Comparison of ENCODE assay signal across 9 cellular contexts in the genomic region with DNA sequence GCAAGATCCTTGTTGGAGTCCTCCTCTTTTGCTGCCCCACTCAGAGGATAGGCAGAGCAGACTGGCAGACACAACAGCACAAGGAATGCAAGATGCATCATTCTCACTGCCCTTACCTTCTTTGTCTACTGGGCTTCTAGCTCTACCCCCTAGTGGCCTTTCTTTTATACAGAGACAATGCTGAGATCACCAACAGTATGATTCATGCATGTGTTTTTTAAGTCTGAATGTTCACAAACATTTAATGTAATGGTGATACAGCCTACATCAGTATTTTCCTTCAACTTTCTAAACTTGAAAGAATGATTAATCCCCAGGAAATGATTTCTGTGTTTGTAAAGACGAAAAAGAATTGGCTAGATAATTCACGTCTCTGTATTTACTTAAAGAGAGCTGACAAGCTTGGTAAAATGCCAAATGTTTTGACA. TPM values are rescaled to one million over a fixed set of nuclear protein-coding genes. Genes with fewer than 3 reads are reported as not detected.
DNase-seq lines count a peak whose midpoint lies in the region; ATAC-seq and TF ChIP-seq lines count a peak whose summit lies in the region.
"Had no signal": no experiment of that assay in that cellular context is flagged by ENCODE, and none has a peak within 500 bp of the region (broad histone marks: within the 10 kb centered on the region; RNA-seq: fewer than 3 reads in every experiment).

A gene (minus strand): TSS at position 138 of the 428 bp plus-strand sequence. CDS start 37 bp downstream, at position 101.

- H3K79me2 ChIP-seq in OCI-LY7 (ENCODE audit: insufficient read depth, low read depth, low read length), result no peaks in the 10 kb centered on the region

- H3K27me3 ChIP-seq in A673 (replicated peaks; ENCODE audit: insufficient read depth, low read depth, low read length, poor library complexity) (no peaks in the 10 kb centered on the region), foreskin keratinocyte (no peaks in the 10 kb centered on the region), gastroesophageal sphincter (no peaks in the 10 kb centered on the region)

- H3K36me3 ChIP-seq in A673 (ENCODE audit: insufficient read depth, low read length, poor library complexity, severe bottlenecking), result no peaks in the 10 kb centered on the region
- no peaks in the 10 kb centered on the region for H3K36me3 ChIP-seq in OCI-LY7 (ENCODE audit: insufficient read depth, low read length)
- H3K36me3 ChIP-seq in gastroesophageal sphincter, result no peaks in the 10 kb centered on the region

- 2 to 16% methylated on average over 2 of the region's 2 CpGs for WGBS in gastroesophageal sphincter (ENCODE audit: low coverage in 1 of 2), 2 donors

- H3K4me1 ChIP-seq in A673 (ENCODE audit: insufficient read depth, low read length, poor library complexity, severe bottlenecking) (peaks cover 18% of the 10 kb centered on the region), OCI-LY7 (ENCODE audit: insufficient read depth, low read length, poor library complexity, severe bottlenecking) (no peaks in the 10 kb centered on the region), foreskin keratinocyte (peaks cover 27% of the 10 kb centered on the region), gastroesophageal sphincter (no peaks in the 10 kb centered on the region)

- no peaks in the 10 kb centered on the region for H4K20me1 ChIP-seq in OCI-LY7 (ENCODE audit: insufficient read depth, low read length)

- CTCF ChIA-PET in A673 (lab: Charles Lee) (interaction anchor here (0.7 kb wide), 1 partner anchor 11 kb away, joined by 3 read pairs; no protein-coding TSS in a partner anchor), OCI-LY7 (lab: Charles Lee; ENCODE audit: unreplicated experiment) (no interaction called here)

- TF ChIP-seq EP300 in gastroesophageal sphincter (IDR thresholded peaks at IDR 0.05), result no peak

- H3K4me3 ChIP-seq in A673 (ENCODE audit: low read depth, low read length, poor library complexity, severe bottlenecking), result no peak within 1 kb of the TSS
- H3K4me3 ChIP-seq in OCI-LY7 (ENCODE audit: low read depth, low read length, poor library complexity, severe bottlenecking), result no peak within 1 kb of the TSS
- H3K4me3 ChIP-seq in gastroesophageal sphincter, result no peak within 1 kb of the TSS
- H3K4me3 ChIP-seq: skin epidermis had no signal

- H3K27ac ChIP-seq in A673 (ENCODE audit: low read depth, low read length, poor library complexity, severe bottlenecking) (peak within 1 kb of the TSS; percentile 23), OCI-LY7 (ENCODE audit: low read depth, low read length, poor library complexity, severe bottlenecking) (no peak within 1 kb of the TSS), foreskin keratinocyte (peak within 1 kb of the TSS; percentile 50), gastroesophageal sphincter (no peak within 1 kb of the TSS)
- H3K27ac ChIP-seq: skin epidermis had no signal

- H2AFZ ChIP-seq in OCI-LY7 (ENCODE audit: low read length), result no peak within 1 kb of the TSS

- intact Hi-C loops in A673 (cut with micrococcal nuclease; ENCODE audit: unreplicated experiment) (no loop called here), OCI-LY7 (cut with micrococcal nuclease; ENCODE audit: unreplicated experiment) (no loop called here)

- BruUV-seq in A673 (replicated peaks; lab: Mats Ljungman, UMichigan), result no TSS peak
- BruUV-seq in OCI-LY7 (replicated peaks; lab: Mats Ljungman, UMichigan), result no TSS peak

- H3K9me3 ChIP-seq in A673 (ENCODE audit: low read depth, low read length, poor library complexity, severe bottlenecking), result no peaks in the 10 kb centered on the region
- no peaks in the 10 kb centered on the region for H3K9me3 ChIP-seq in OCI-LY7 (ENCODE audit: low read length)
- H3K9me3 ChIP-seq in gastroesophageal sphincter, result no peaks in the 10 kb centered on the region

- no peak within 1 kb of the TSS for H3K4me2 ChIP-seq in OCI-LY7 (ENCODE audit: low read length)

- H3K9me2 ChIP-seq in OCI-LY7 (ENCODE audit: insufficient read depth, low read length), result no peaks in the 10 kb centered on the region

- POLR2A ChIA-PET in A673 (lab: Charles Lee; ENCODE audit: low non-redundant PET) (no interaction called here), OCI-LY7 (lab: Charles Lee) (interaction anchor here (0.7 kb wide), 1 partner anchor 272 kb away, joined by 3 read pairs; no protein-coding TSS in a partner anchor)

- peak; percentile 57 for ATAC-seq in GM18867 (IDR thresholded peaks at IDR 0.05; ENCODE audit: unreplicated experiment)
- peak; percentile 64 for ATAC-seq in foreskin keratinocyte
- ATAC-seq in activated CD4-positive, CD25-positive, alpha-beta regulatory T cell treated with anti-CD3 and anti-CD28 coated beads, Interleukin-2, amount 50 U/mL, for 24 hours, result no peak
- ATAC-seq in gastroesophageal sphincter, result no peak

- TF ChIP-seq CTCF in A673 (conservative IDR thresholded peaks at IDR 0.05; ENCODE audit: low read depth, low read length) (peak; percentile 73), OCI-LY7 (conservative IDR thresholded peaks at IDR 0.05; ENCODE audit: low read length) (peak; percentile 60), foreskin keratinocyte (conservative IDR thresholded peaks at IDR 0.05) (peak; percentile 82), gastroesophageal sphincter (IDR thresholded peaks at IDR 0.05) (no peak)

- DNase-seq in A673 (ENCODE audit: low spot score), result peak; percentile 89
- DNase-seq in OCI-LY7 (ENCODE audit: low spot score), result no peak
- peak; percentile 87 to 92 for DNase-seq in foreskin keratinocyte
- DNase-seq in erythroblast (lab: John Stamatoyannopoulos, UW), result no peak
- no peak for DNase-seq in NOMO-1 treated with dmso at 0.1 percent for 144 hours (lab: John Stamatoyannopoulos, UW; ENCODE audit: unreplicated experiment)

- TF ChIP-seq POLR2A in erythroblast (IDR thresholded peaks at IDR 0.05; ENCODE audit: low read length) (no peak), gastroesophageal sphincter (IDR thresholded peaks at IDR 0.05) (no peak)

RNA-seq across cellular contexts. Expression of the gene that starts here (rescaled TPM):
- total RNA-seq in A673 (2021) (4.0 TPM in 2 replicates), OCI-LY7 (2022) (not detected in 2 replicates), foreskin keratinocyte (1.7 and 5.2 TPM in 2 replicates), gastroesophageal sphincter (1 to 10 TPM in 1 of 4 donors, not detected in 3; 1.7 TPM)
- not detected in 2 replicates for total RNA-seq in OCI-LY7 (2014; rRNA removed; shearing (Covaris generic))
- polyA plus RNA-seq in foreskin keratinocyte, result 1.8 and 4.4 TPM in 2 replicates

Comparison
In these comparisons a context has a peak if more than half of its experiments do, and no peak if none do; other contexts are left out.
1. DNase-seq: peak in A673 (single experiment) and foreskin keratinocyte (2 of 2); none in OCI-LY7 (single experiment), erythroblast (0 of 2) and NOMO-1 treated with dmso at 0.1 percent for 144 hours (single experiment).
2. H3K27ac ChIP-seq: peak in A673 (single experiment) and foreskin keratinocyte (single experiment); none in OCI-LY7 (single experiment) and gastroesophageal sphincter (0 of 4).
3. CTCF ChIP-seq: peak in A673 (single experiment), OCI-LY7 (single experiment) and foreskin keratinocyte (single experiment); none in gastroesophageal sphincter (0 of 4).
4. ATAC-seq: peak in GM18867 (single experiment) and foreskin keratinocyte (single experiment); none in activated CD4-positive, CD25-positive, alpha-beta regulatory T cell treated with anti-CD3 and anti-CD28 coated beads, Interleukin-2, amount 50 U/mL, for 24 hours (0 of 2) and gastroesophageal sphincter (single experiment).